16 cellular contexts compared by ENCODE assay signal in genomic region chr1:115564201-115564600, GRCh38.
DNase-seq lines count a peak whose midpoint lies in the region; ATAC-seq and TF ChIP-seq lines count a peak whose summit lies in the region.
"Had no signal": no experiment of that assay in that cellular context is flagged by ENCODE, and none has a peak within 500 bp of the region (broad histone marks: within the 10 kb centered on the region; RNA-seq: fewer than 3 reads in every experiment).

No MANE protein-coding gene starts in this region.

- H3K27ac Mint-ChIP-seq in neural progenitor cell = no peak overlapping the region
- H3K27ac Mint-ChIP-seq: activated naive CD8-positive, alpha-beta T cell had no signal

- H3K4me3 ChIP-seq in foreskin fibroblast (ENCODE audit: low read depth in 1 of 2, low read length in 2 of 2) (peak overlapping the region; percentile 15 to 23), neural progenitor cell (peak overlapping the region; percentile 31)
- H3K4me3 ChIP-seq: left lung, tibial artery had no signal

- DNase-seq in EL (peak; percentile 32), foreskin fibroblast (peak in 1 of 2 donors; percentile 23), neural progenitor cell (ENCODE audit: low spot score) (peak; percentile 42), activated T-cell treated with anti-CD3 and anti-CD28 coated beads for 4 hours (no peak)
- DNase-seq in activated naive CD4-positive, alpha-beta T cell treated with anti-CD3 and anti-CD28 coated beads, Interleukin-2, amount 50 U/mL, for 16 hours = no peak
- DNase-seq in stimulated activated naive CD4-positive, alpha-beta T cell treated with Interleukin-2 at 50 U/mL for 16 hours (lab: John Stamatoyannopoulos, UW) = no peak
- DNase-seq: activated CD4-positive, alpha-beta T cell treated with anti-CD3 and anti-CD28 coated beads for 1 hour; cerebellar nuclear complex; heart left ventricle; stimulated activated CD4-positive, alpha-beta T cell treated with anti-CD3 and anti-CD28 coated beads, Interleukin-2, amount 100 ng/mL, for 48 hours; stimulated activated CD8-positive, alpha-beta memory T cell treated with anti-CD3 and anti-CD28 coated beads, Interleukin-4, amount 100 ng/mL, for 48 hours; tibial artery had no signal

- H3K9me3 Mint-ChIP-seq in neural progenitor cell = peaks cover 14% of the 10 kb centered on the region

- no peaks in the 10 kb centered on the region for H3F3A ChIP-seq in neural progenitor cell (ENCODE audit: low read depth)

- H3K27me3 Mint-ChIP-seq in neural progenitor cell (ENCODE audit: insufficient read depth, low read depth) = peaks cover 2% of the 10 kb centered on the region

- no peak overlapping the region for H3K9ac ChIP-seq in neural progenitor cell

- no peaks in the 10 kb centered on the region for H3K4me1 ChIP-seq in neural progenitor cell
- H3K4me1 ChIP-seq: heart left ventricle, left lung, tibial artery had no signal

- H2AFZ ChIP-seq in neural progenitor cell (replicated peaks) = peak overlapping the region; percentile 80

- H3K4me3 Mint-ChIP-seq in neural progenitor cell = peak overlapping the region; percentile 72
- H3K4me3 Mint-ChIP-seq: activated naive CD8-positive, alpha-beta T cell had no signal

- H3K4me1 Mint-ChIP-seq in neural progenitor cell = peaks cover 6% of the 10 kb centered on the region

- H3K4me2 ChIP-seq in neural progenitor cell = peak overlapping the region; percentile 59

- H3K79me2 ChIP-seq in neural progenitor cell (ENCODE audit: low read depth) = no peaks in the 10 kb centered on the region

- no peaks in the 10 kb centered on the region for H4K20me1 ChIP-seq in neural progenitor cell (ENCODE audit: low read depth)

- TF ChIP-seq CTCF in foreskin fibroblast (IDR thresholded peaks at IDR 0.05; ENCODE audit: low read depth, low read length) = no peak
- TF ChIP-seq CTCF in neural progenitor cell (IDR thresholded peaks at IDR 0.05) = no peak

- no peaks in the 10 kb centered on the region for H3K36me3 Mint-ChIP-seq in neural progenitor cell

- H3K27ac ChIP-seq in neural progenitor cell = no peak overlapping the region
- H3K27ac ChIP-seq: heart left ventricle, left lung, tibial artery had no signal

- peaks cover 22% of the 10 kb centered on the region for H3K27me3 ChIP-seq in neural progenitor cell

- no peaks in the 10 kb centered on the region for H3K36me3 ChIP-seq in neural progenitor cell
- H3K36me3 ChIP-seq: heart left ventricle, left lung, tibial artery had no signal

- ATAC-seq in SK-N-SH treated with all-trans-retinoic acid at 6 μM for 48 hours (peak; percentile 97), GM19455 (IDR thresholded peaks at IDR 0.05; ENCODE audit: unreplicated experiment) (no peak)
- ATAC-seq: heart left ventricle, left lung had no signal

- H3K9me3 ChIP-seq in neural progenitor cell (ENCODE audit: low read depth) = no peaks in the 10 kb centered on the region

TF ChIP-seq in SK-N-SH treated with all-trans-retinoic acid at 6 μM for 48 hours, 23 proteins besides CTCF, POLR2A, EP300 and RAD21:
- TF ChIP-seq TCF4 (CRISPR knock-in tag; IDR thresholded peaks at IDR 0.05; ENCODE audit: borderline replicate concordance) (no peak), OSR1 (CRISPR knock-in tag; IDR thresholded peaks at IDR 0.05) (no peak), PATZ1 (CRISPR knock-in tag; IDR thresholded peaks at IDR 0.05; ENCODE audit: borderline replicate concordance) (no peak), ZC3H10 (CRISPR knock-in tag; IDR thresholded peaks at IDR 0.05) (no peak), CSDC2 (CRISPR knock-in tag; IDR thresholded peaks at IDR 0.05) (no peak), ZFP30 (CRISPR knock-in tag; IDR thresholded peaks at IDR 0.05) (no peak), ZNF70 (CRISPR knock-in tag; IDR thresholded peaks at IDR 0.05) (no peak), CSRNP3 (CRISPR knock-in tag; IDR thresholded peaks at IDR 0.05) (no peak), BACH2 (CRISPR knock-in tag; IDR thresholded peaks at IDR 0.05; ENCODE audit: borderline replicate concordance) (no peak), RARB (CRISPR knock-in tag; IDR thresholded peaks at IDR 0.05) (no peak), TOX (CRISPR knock-in tag; IDR thresholded peaks at IDR 0.05; ENCODE audit: borderline replicate concordance) (no peak), ZNF565 (CRISPR knock-in tag; conservative IDR thresholded peaks at IDR 0.05; ENCODE audit: low read depth) (no peak), ISL1 (CRISPR knock-in tag; IDR thresholded peaks at IDR 0.05) (no peak), ESRRG (CRISPR knock-in tag; IDR thresholded peaks at IDR 0.05) (no peak)
- TF ChIP-seq, protein P1, sequence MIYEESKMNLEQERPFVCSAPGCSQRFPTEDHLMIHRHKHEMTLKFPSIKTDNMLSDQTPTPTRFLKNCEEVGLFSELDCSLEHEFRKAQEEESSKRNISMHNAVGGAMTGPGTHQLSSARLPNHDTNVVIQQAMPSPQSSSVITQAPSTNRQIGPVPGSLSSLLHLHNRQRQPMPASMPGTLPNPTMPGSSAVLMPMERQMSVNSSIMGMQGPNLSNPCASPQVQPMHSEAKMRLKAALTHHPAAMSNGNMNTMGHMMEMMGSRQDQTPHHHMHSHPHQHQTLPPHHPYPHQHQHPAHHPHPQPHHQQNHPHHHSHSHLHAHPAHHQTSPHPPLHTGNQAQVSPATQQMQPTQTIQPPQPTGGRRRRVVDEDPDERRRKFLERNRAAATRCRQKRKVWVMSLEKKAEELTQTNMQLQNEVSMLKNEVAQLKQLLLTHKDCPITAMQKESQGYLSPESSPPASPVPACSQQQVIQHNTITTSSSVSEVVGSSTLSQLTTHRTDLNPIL (CRISPR knock-in tag; IDR thresholded peaks at IDR 0.05; ENCODE audit: low read depth) = no peak
- TF ChIP-seq, protein P2, sequence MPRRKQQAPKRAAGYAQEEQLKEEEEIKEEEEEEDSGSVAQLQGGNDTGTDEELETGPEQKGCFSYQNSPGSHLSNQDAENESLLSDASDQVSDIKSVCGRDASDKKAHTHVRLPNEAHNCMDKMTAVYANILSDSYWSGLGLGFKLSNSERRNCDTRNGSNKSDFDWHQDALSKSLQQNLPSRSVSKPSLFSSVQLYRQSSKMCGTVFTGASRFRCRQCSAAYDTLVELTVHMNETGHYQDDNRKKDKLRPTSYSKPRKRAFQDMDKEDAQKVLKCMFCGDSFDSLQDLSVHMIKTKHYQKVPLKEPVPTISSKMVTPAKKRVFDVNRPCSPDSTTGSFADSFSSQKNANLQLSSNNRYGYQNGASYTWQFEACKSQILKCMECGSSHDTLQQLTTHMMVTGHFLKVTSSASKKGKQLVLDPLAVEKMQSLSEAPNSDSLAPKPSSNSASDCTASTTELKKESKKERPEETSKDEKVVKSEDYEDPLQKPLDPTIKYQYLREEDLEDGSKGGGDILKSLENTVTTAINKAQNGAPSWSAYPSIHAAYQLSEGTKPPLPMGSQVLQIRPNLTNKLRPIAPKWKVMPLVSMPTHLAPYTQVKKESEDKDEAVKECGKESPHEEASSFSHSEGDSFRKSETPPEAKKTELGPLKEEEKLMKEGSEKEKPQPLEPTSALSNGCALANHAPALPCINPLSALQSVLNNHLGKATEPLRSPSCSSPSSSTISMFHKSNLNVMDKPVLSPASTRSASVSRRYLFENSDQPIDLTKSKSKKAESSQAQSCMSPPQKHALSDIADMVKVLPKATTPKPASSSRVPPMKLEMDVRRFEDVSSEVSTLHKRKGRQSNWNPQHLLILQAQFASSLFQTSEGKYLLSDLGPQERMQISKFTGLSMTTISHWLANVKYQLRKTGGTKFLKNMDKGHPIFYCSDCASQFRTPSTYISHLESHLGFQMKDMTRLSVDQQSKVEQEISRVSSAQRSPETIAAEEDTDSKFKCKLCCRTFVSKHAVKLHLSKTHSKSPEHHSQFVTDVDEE (CRISPR knock-in tag; IDR thresholded peaks at IDR 0.05) = no peak
TF ChIP-seq in SK-N-SH treated with all-trans-retinoic acid at 6 μM for 48 hours: peak in this region for 0.

Comparison
In these comparisons a context has a peak if more than half of its experiments do, and no peak if none do; other contexts are left out.
1. DNase-seq: peak in EL (single experiment) and neural progenitor cell (single experiment); none in activated T-cell treated with anti-CD3 and anti-CD28 coated beads for 4 hours (single experiment), activated naive CD4-positive, alpha-beta T cell treated with anti-CD3 and anti-CD28 coated beads, Interleukin-2, amount 50 U/mL, for 16 hours (single experiment) and stimulated activated naive CD4-positive, alpha-beta T cell treated with Interleukin-2 at 50 U/mL for 16 hours (single experiment).